ENCODE assay signal across 21 cellular contexts in the genomic region with DNA sequence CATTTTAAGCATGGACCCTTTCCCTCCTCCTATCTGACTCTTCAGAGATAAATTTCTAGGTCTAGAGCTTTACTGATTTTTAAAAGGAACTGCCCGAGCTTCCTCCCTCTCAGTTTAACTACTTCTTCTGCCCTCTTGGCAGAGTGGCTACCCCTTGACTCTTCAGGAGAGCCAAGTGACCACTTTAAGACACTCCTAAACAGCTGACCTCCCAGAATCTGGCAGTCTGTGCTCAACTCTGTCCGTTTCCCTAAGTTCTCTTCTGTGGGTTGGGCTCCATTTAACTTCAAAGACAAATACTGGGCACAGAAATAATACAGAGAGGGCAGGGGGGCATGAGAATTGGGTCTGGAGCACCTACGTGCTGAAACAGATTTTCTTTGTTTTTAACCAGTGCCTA.
DNase-seq lines count a peak whose midpoint lies in the region; ATAC-seq, FAIRE-seq and TF ChIP-seq lines count a peak whose summit lies in the region.
"Had no signal": no experiment of that assay in that cellular context is flagged by ENCODE, and none has a peak within 500 bp of the region (broad histone marks: within the 10 kb centered on the region; RNA-seq: fewer than 3 reads in every experiment).

No MANE protein-coding gene starts in this region.

- intact Hi-C loops in ascending aorta (cut with DNase I) = no loop called here

- peak overlapping the region; percentile 38 for H2BK120ac ChIP-seq in mesendoderm (ENCODE audit: low read depth, low read length)

- H3K36me3 ChIP-seq in mesendoderm (ENCODE audit: control insufficient read depth, insufficient read depth, low read length) (no peaks in the 10 kb centered on the region), tibial nerve (no peaks in the 10 kb centered on the region), small intestine (ENCODE audit: control insufficient read depth in 2 of 2, insufficient read depth in 2 of 2, low read length in 2 of 2) (no peaks in the 10 kb centered on the region), ascending aorta (no peaks in the 10 kb centered on the region)

- H3K27me3 Mint-ChIP-seq in chondrocyte (ENCODE audit: low read depth) = no peaks in the 10 kb centered on the region

- peak overlapping the region; percentile 86 for H3K27ac Mint-ChIP-seq in chondrocyte (ENCODE audit: unreplicated experiment)

- H3K4me2 ChIP-seq in mesendoderm (ENCODE audit: low read length) = no peak overlapping the region

- H3K23ac ChIP-seq in mesendoderm (ENCODE audit: low read length) = no peak overlapping the region

- peak; percentile 32 for DNase-seq in LHCN-M2 (ENCODE audit: low read depth)
- no peak for DNase-seq in chondrocyte (ENCODE audit: low spot score)
- DNase-seq in mesendoderm = no peak
- no peak for DNase-seq in tibial nerve (ENCODE audit: low spot score in 2 of 2)
- DNase-seq in NCI-H2029 treated with DMSO at 0.1 percent for 48 hours (lab: John Stamatoyannopoulos, UW) = no peak
- no peak for DNase-seq in small intestine
- DNase-seq in ascending aorta (ENCODE audit: low spot score in 2 of 2) = no peak
- DNase-seq: ACHN, AML-193, Caco-2, DMS153, GM23248, MM.1S, NCI-H1092 treated with DMSO at 0.1 percent for 48 hours, NCI-H1694, NCI-H2107, NCI-H2227 treated with DMSO at 0.1 percent for 48 hours, Right ventricle myocardium superior had no signal

- FAIRE-seq in small intestine (lab: Jason Lieb, UNC) = no peak

- no peaks in the 10 kb centered on the region for H3K79me1 ChIP-seq in mesendoderm (ENCODE audit: low read length)

- no CpG with 5 or more reads among the region's 3 CpGs for WGBS in mesendoderm (ENCODE audit: extremely low coverage, insufficient coverage, low lambda C conversion rate)
- WGBS in tibial nerve, 2 donors = 26 to 42% methylated on average over 3 of the region's 3 CpGs
- WGBS in small intestine, 3 donors = 59 to 74% (median 65%) methylated on average over 3 of the region's 3 CpGs

- H3K18ac ChIP-seq in mesendoderm (ENCODE audit: low read length) = peak overlapping the region; percentile 51

- H3K4me3 ChIP-seq in mesendoderm (ENCODE audit: low read length) (no peak overlapping the region), tibial nerve (no peak overlapping the region), small intestine (ENCODE audit: low read depth in 1 of 2, low read length in 2 of 2) (no peak overlapping the region), ascending aorta (no peak overlapping the region)
- H3K4me3 ChIP-seq: GM23248, SK-N-MC had no signal

- TF ChIP-seq CTCF in chondrocyte (IDR thresholded peaks at IDR 0.05) = no peak
- no peak for TF ChIP-seq CTCF in tibial nerve (IDR thresholded peaks at IDR 0.05)
- no peak for TF ChIP-seq CTCF in ascending aorta (IDR thresholded peaks at IDR 0.05)

- no peak overlapping the region for H3K56ac ChIP-seq in mesendoderm (ENCODE audit: low read length)

- H3K4me3 Mint-ChIP-seq in chondrocyte (ENCODE audit: unreplicated experiment) = no peak overlapping the region
- H3K4me3 Mint-ChIP-seq: CD14-positive monocyte had no signal

- H4K5ac ChIP-seq in mesendoderm (ENCODE audit: low read length) = no peak overlapping the region

- no peaks in the 10 kb centered on the region for H3K36me3 Mint-ChIP-seq in chondrocyte (ENCODE audit: low read depth)
- H3K36me3 Mint-ChIP-seq: CD14-positive monocyte had no signal

- no peak for ATAC-seq in HG02981 (IDR thresholded peaks at IDR 0.05; ENCODE audit: unreplicated experiment)

- no peaks in the 10 kb centered on the region for H3K79me2 ChIP-seq in mesendoderm (ENCODE audit: control insufficient read depth, insufficient read depth, low read length)

- H3K9me3 Mint-ChIP-seq in chondrocyte (ENCODE audit: low read depth) = no peaks in the 10 kb centered on the region
- H3K9me3 Mint-ChIP-seq: CD14-positive monocyte had no signal

- no peaks in the 10 kb centered on the region for H3K4me1 ChIP-seq in mesendoderm (ENCODE audit: control insufficient read depth, low read depth, low read length)
- H3K4me1 ChIP-seq in tibial nerve = peaks cover 0 to 56% (median 7%) of the 10 kb centered on the region in 4 donors
- no peaks in the 10 kb centered on the region for H3K4me1 ChIP-seq in small intestine (ENCODE audit: control insufficient read depth in 2 of 2, insufficient read depth in 1 of 2, low read depth in 1 of 2, low read length in 1 of 2)
- H3K4me1 ChIP-seq in ascending aorta = no peaks in the 10 kb centered on the region
- H3K4me1 ChIP-seq: Caco-2 had no signal

- H3K9me3 ChIP-seq in tibial nerve (no peaks in the 10 kb centered on the region), small intestine (ENCODE audit: control insufficient read depth, low read depth) (no peaks in the 10 kb centered on the region), ascending aorta (no peaks in the 10 kb centered on the region)
- H3K9me3 ChIP-seq: Caco-2 had no signal

- H3K9ac ChIP-seq in mesendoderm (ENCODE audit: low read length) = no peak overlapping the region
- H3K9ac ChIP-seq: GM23248 had no signal

- no peak overlapping the region for H2AK5ac ChIP-seq in mesendoderm (ENCODE audit: low read length)

- no peak overlapping the region for H3K4ac ChIP-seq in mesendoderm (ENCODE audit: low read depth, low read length)

- no peak overlapping the region for H2BK15ac ChIP-seq in mesendoderm (replicated peaks; ENCODE audit: low read depth)

- no peak for TF ChIP-seq POLR2A in tibial nerve (IDR thresholded peaks at IDR 0.05)

- no peak overlapping the region for H4K8ac ChIP-seq in mesendoderm (ENCODE audit: low read depth, low read length)

- H3K4me1 Mint-ChIP-seq in chondrocyte (ENCODE audit: low read depth) = peaks cover 53% of the 10 kb centered on the region

- no peaks in the 10 kb centered on the region for H3K27me3 ChIP-seq in mesendoderm (ENCODE audit: insufficient read depth, low read length, poor library complexity)
- H3K27me3 ChIP-seq in tibial nerve = no peaks in the 10 kb centered on the region
- peaks cover 0 to 2% of the 10 kb centered on the region in 2 donors for H3K27me3 ChIP-seq in small intestine (ENCODE audit: control insufficient read depth in 2 of 2, insufficient read depth in 2 of 2, low read length in 2 of 2)
- no peaks in the 10 kb centered on the region for H3K27me3 ChIP-seq in ascending aorta

- H2BK5ac ChIP-seq in mesendoderm (ENCODE audit: low read length) = no peak overlapping the region

- no peak for TF ChIP-seq EP300 in tibial nerve (IDR thresholded peaks at IDR 0.05)

- H3K27ac ChIP-seq in mesendoderm (ENCODE audit: low read depth, low read length) (no peak overlapping the region), tibial nerve (peak overlapping the region in 3 of 4 donors; percentile 27 to 83 (median 31)), small intestine (ENCODE audit: low read depth in 1 of 2, low read length in 1 of 2) (no peak overlapping the region), ascending aorta (no peak overlapping the region)
- H3K27ac ChIP-seq: GM23248, SK-N-MC had no signal

Comparison
In these comparisons a context has a peak if more than half of its experiments do, and no peak if none do; other contexts are left out.
1. H3K27ac ChIP-seq: peak in tibial nerve (3 of 4); none in mesendoderm (single experiment), small intestine (0 of 2) and ascending aorta (0 of 2).